Comparison of ENCODE assay signal across 13 cellular contexts in genomic region chr11:63914896-63915681, GRCh38. TPM values are rescaled to one million over a fixed set of nuclear protein-coding genes. Genes with fewer than 3 reads are reported as not detected.
DNase-seq lines count a peak whose midpoint lies in the region; ATAC-seq and TF ChIP-seq lines count a peak whose summit lies in the region.
"Had no signal": no experiment of that assay in that cellular context is flagged by ENCODE, and none has a peak within 500 bp of the region (broad histone marks: within the 10 kb centered on the region; RNA-seq: fewer than 3 reads in every experiment).

No MANE protein-coding gene starts in this region.

- peak overlapping the region; percentile 36 for H3K4me3 ChIP-seq in iPS-15b (ENCODE audit: low read depth, low read length)
- H3K4me3 ChIP-seq in gastrocnemius medialis = no peak overlapping the region

- H3K36me3 Mint-ChIP-seq in activated naive CD8-positive, alpha-beta T cell = no peaks in the 10 kb centered on the region
- H3K36me3 Mint-ChIP-seq in activated naive CD8-positive, alpha-beta T cell treated with anti-CD3 and anti-CD28 coated beads for 36 hours = peaks cover 2% of the 10 kb centered on the region

- no peak for TF ChIP-seq POLR2A in gastrocnemius medialis (IDR thresholded peaks at IDR 0.05)

- ATAC-seq in gastrocnemius medialis = no peak
- no peak for ATAC-seq in GM19455 (IDR thresholded peaks at IDR 0.05; ENCODE audit: unreplicated experiment)
- ATAC-seq: left colon had no signal

- TF ChIP-seq CTCF in gastrocnemius medialis (IDR thresholded peaks at IDR 0.05 in 4 of 5, conservative IDR thresholded peaks at IDR 0.05 in 1 of 5) = no peak

- H3K27ac ChIP-seq in substantia nigra (ENCODE audit: low read depth, low read length, poor library complexity, severe bottlenecking) (peak overlapping the region; percentile 53), gastrocnemius medialis (no peak overlapping the region)
- H3K27ac ChIP-seq: brain microvascular endothelial cell, testis had no signal

- no peaks in the 10 kb centered on the region for H3K9me3 Mint-ChIP-seq in activated naive CD8-positive, alpha-beta T cell (ENCODE audit: low read depth)
- H3K9me3 Mint-ChIP-seq in activated naive CD8-positive, alpha-beta T cell treated with anti-CD3 and anti-CD28 coated beads for 36 hours = no peaks in the 10 kb centered on the region

- in situ Hi-C loops in gastrocnemius medialis (cut with MboI; ENCODE audit: low sequenced_read_pairs in 4 of 4) = no loop called here

- peak overlapping the region; percentile 47 for H3K9ac ChIP-seq in iPS-15b (ENCODE audit: low read depth, low read length)

- peak overlapping the region; percentile 48 for H3K4me3 Mint-ChIP-seq in activated naive CD8-positive, alpha-beta T cell
- no peak overlapping the region for H3K4me3 Mint-ChIP-seq in activated naive CD8-positive, alpha-beta T cell treated with anti-CD3 and anti-CD28 coated beads for 36 hours

- no peaks in the 10 kb centered on the region for H3K27me3 Mint-ChIP-seq in activated naive CD8-positive, alpha-beta T cell
- peaks cover 3% of the 10 kb centered on the region for H3K27me3 Mint-ChIP-seq in activated naive CD8-positive, alpha-beta T cell treated with anti-CD3 and anti-CD28 coated beads for 36 hours

- H3K9me3 ChIP-seq in iPS-15b (ENCODE audit: control insufficient read depth, insufficient read depth, low read length) = no peaks in the 10 kb centered on the region
- no peaks in the 10 kb centered on the region for H3K9me3 ChIP-seq in gastrocnemius medialis
- H3K9me3 ChIP-seq: esophagus muscularis mucosa, testis had no signal

- no peak overlapping the region for H3K27ac Mint-ChIP-seq in activated naive CD8-positive, alpha-beta T cell
- no peak overlapping the region for H3K27ac Mint-ChIP-seq in activated naive CD8-positive, alpha-beta T cell treated with anti-CD3 and anti-CD28 coated beads for 36 hours

- DNase-seq in activated naive CD8-positive, alpha-beta T cell treated with anti-CD3 and anti-CD28 coated beads for 36 hours = no peak
- DNase-seq in UCSD-AML1 (lab: John Stamatoyannopoulos, UW; ENCODE audit: unreplicated experiment) = peak; percentile 40
- DNase-seq in substantia nigra (lab: John Stamatoyannopoulos, UW) = peak in 6 of 49 donors; percentile 10 to 47 (median 26)
- DNase-seq in gastrocnemius medialis = no peak
- DNase-seq in SKM-1 (lab: John Stamatoyannopoulos, UW; ENCODE audit: unreplicated experiment) = no peak
- DNase-seq: brain microvascular endothelial cell, left colon, MM.1S, testis had no signal

- peaks cover 13% of the 10 kb centered on the region for H3K4me1 Mint-ChIP-seq in activated naive CD8-positive, alpha-beta T cell (ENCODE audit: low read depth)
- H3K4me1 Mint-ChIP-seq in activated naive CD8-positive, alpha-beta T cell treated with anti-CD3 and anti-CD28 coated beads for 36 hours = peaks cover 13% of the 10 kb centered on the region

- intact Hi-C loops in gastrocnemius medialis (cut with DNase I; ENCODE audit: low total_unique reads) = loop anchor here (5.0 kb wide), 1 partner anchor 43 kb away; no protein-coding TSS in a partner anchor

- H3K27me3 ChIP-seq in iPS-15b (ENCODE audit: control insufficient read depth, insufficient read depth, low read length) (no peaks in the 10 kb centered on the region), gastrocnemius medialis (no peaks in the 10 kb centered on the region)
- H3K27me3 ChIP-seq: brain microvascular endothelial cell, esophagus muscularis mucosa, testis had no signal

- H3K36me3 ChIP-seq in iPS-15b (ENCODE audit: control insufficient read depth, insufficient read depth, low read length) (peaks cover 30% of the 10 kb centered on the region), gastrocnemius medialis (peaks cover 0 to under 1% of the 10 kb centered on the region in 2 donors)

- H3K4me1 ChIP-seq in iPS-15b (ENCODE audit: control insufficient read depth, insufficient read depth, low read length) = peaks cover 7% of the 10 kb centered on the region
- H3K4me1 ChIP-seq in gastrocnemius medialis = peaks cover 28 to 39% of the 10 kb centered on the region in 2 donors

RNA-seq across cellular contexts. Expression of gene RCOR2, which starts 1.9 kb away (rescaled TPM):
- total RNA-seq in activated naive CD8-positive, alpha-beta T cell treated with anti-CD3 and anti-CD28 coated beads for 36 hours = under 1 TPM; 0.58 to 0.82 TPM
- 1 to 10 TPM in 1 of 4 donors, under 1 TPM in 3; 0.25 to 1.5 (median 0.45) TPM for total RNA-seq in gastrocnemius medialis

RNA-seq across cellular contexts. Expression of gene NAA40, which starts 23.7 kb away (rescaled TPM):
- 10 to 100 TPM; 18.3 to 21.6 TPM for total RNA-seq in activated naive CD8-positive, alpha-beta T cell treated with anti-CD3 and anti-CD28 coated beads for 36 hours
- total RNA-seq in gastrocnemius medialis = 10 to 100 TPM in 1 of 4 donors, 1 to 10 TPM in 3; 4.9 to 11.4 (median 6.5) TPM

RNA-seq across cellular contexts. Expression of gene COX8A, which starts 59.3 kb away (rescaled TPM):
- 100 to 1,000 TPM; 450 to 466 TPM for total RNA-seq in activated naive CD8-positive, alpha-beta T cell treated with anti-CD3 and anti-CD28 coated beads for 36 hours
- total RNA-seq in gastrocnemius medialis = 1,000 to 10,000 TPM in 2 of 4 donors, 100 to 1,000 TPM in 2; 812 to 1,326 (median 983) TPM
